ENCODE assay signal across 15 cellular contexts in genomic region chrX:25442501-25442900, GRCh38.
DNase-seq lines count a peak whose midpoint lies in the region; ATAC-seq and TF ChIP-seq lines count a peak whose summit lies in the region.
"Had no signal": no experiment of that assay in that cellular context is flagged by ENCODE, and none has a peak within 500 bp of the region (broad histone marks: within the 10 kb centered on the region; RNA-seq: fewer than 3 reads in every experiment).

No MANE protein-coding gene starts in this region.

- BruUV-seq in A673 (replicated peaks; lab: Mats Ljungman, UMichigan) = no TSS peak

- in situ Hi-C loops in SK-MEL-5 (cut with HindIII; ENCODE audit: low pct_unique_long_range_greater_than_20kb, low sequenced_read_pairs) = no loop called here

- peak; percentile 57 for TF ChIP-seq CTCF in A673 (conservative IDR thresholded peaks at IDR 0.05; ENCODE audit: low read depth, low read length)
- TF ChIP-seq CTCF in GM10248 (IDR thresholded peaks at IDR 0.05; ENCODE audit: control extremely low read depth, extremely low read depth, low read depth, missing control alignments) = peak; percentile 1

- no peak overlapping the region for H3K4me3 ChIP-seq in A673 (ENCODE audit: low read depth, low read length, poor library complexity, severe bottlenecking)
- H3K4me3 ChIP-seq: ascending aorta, gastroesophageal sphincter had no signal

- ATAC-seq in GM21526 (IDR thresholded peaks at IDR 0.05; ENCODE audit: low FRiP score, unreplicated experiment) = no peak
- no peak for ATAC-seq in GM19023 (IDR thresholded peaks at IDR 0.05; ENCODE audit: unreplicated experiment)
- ATAC-seq in HG02885 (IDR thresholded peaks at IDR 0.05; ENCODE audit: poor library complexity, unreplicated experiment) = no peak
- ATAC-seq: gastroesophageal sphincter, left cardiac atrium had no signal

- DNase-seq in A673 (ENCODE audit: low spot score) (peak; percentile 35), GM10248 (ENCODE audit: extremely low spot score) (no peak), SK-MEL-5 (ENCODE audit: low read depth, low spot score) (peak; percentile 17), inferior parietal cortex (ENCODE audit: extremely low spot score) (peak; percentile 3), GDM1 (lab: John Stamatoyannopoulos, UW) (no peak)
- DNase-seq: activated CD4-positive, alpha-beta memory T cell treated with anti-CD3 and anti-CD28 coated beads for 36 hours; effector CD8-positive, alpha-beta T cell; left cardiac atrium; NCI-H2029 treated with DMSO at 0.1 percent for 48 hours had no signal

- H3K36me3 ChIP-seq in A673 (ENCODE audit: insufficient read depth, low read length, poor library complexity, severe bottlenecking) = no peaks in the 10 kb centered on the region
- H3K36me3 ChIP-seq: ascending aorta, gastroesophageal sphincter had no signal

- peaks cover 30% of the 10 kb centered on the region for H3K27me3 ChIP-seq in A673 (replicated peaks; ENCODE audit: insufficient read depth, low read depth, low read length, poor library complexity)
- H3K27me3 ChIP-seq: ascending aorta, gastroesophageal sphincter had no signal

- H3K9me3 ChIP-seq in A673 (ENCODE audit: low read depth, low read length, poor library complexity, severe bottlenecking) = no peaks in the 10 kb centered on the region
- H3K9me3 ChIP-seq: ascending aorta, gastroesophageal sphincter had no signal

- POLR2A ChIA-PET in A673 (lab: Charles Lee; ENCODE audit: low non-redundant PET) = no interaction called here
- POLR2A ChIA-PET in GM10248 (lab: Yijun Ruan, JAX) = no interaction called here

- no peak overlapping the region for H3K27ac ChIP-seq in A673 (ENCODE audit: low read depth, low read length, poor library complexity, severe bottlenecking)
- H3K27ac ChIP-seq: ascending aorta, gastroesophageal sphincter, RWPE1 had no signal

- CTCF ChIA-PET in A673 (lab: Charles Lee) (no interaction called here), GM10248 (lab: Yijun Ruan, JAX) (no interaction called here)

- no peaks in the 10 kb centered on the region for H3K4me1 ChIP-seq in A673 (ENCODE audit: insufficient read depth, low read length, poor library complexity, severe bottlenecking)
- H3K4me1 ChIP-seq: ascending aorta, gastroesophageal sphincter had no signal

- intact Hi-C loops in A673 (cut with micrococcal nuclease; ENCODE audit: unreplicated experiment) = loop anchor here (5.0 to 10.0 kb wide), 2 partner anchors 100 to 608 kb away; no protein-coding TSS in a partner anchor

Comparison
In these comparisons a context has a peak if more than half of its experiments do, and no peak if none do; other contexts are left out.
1. DNase-seq: peak in A673 (single experiment), SK-MEL-5 (single experiment) and inferior parietal cortex (single experiment); none in GM10248 (single experiment) and GDM1 (single experiment).